Comparison of ENCODE assay signal across 19 cellular contexts in the genomic region with DNA sequence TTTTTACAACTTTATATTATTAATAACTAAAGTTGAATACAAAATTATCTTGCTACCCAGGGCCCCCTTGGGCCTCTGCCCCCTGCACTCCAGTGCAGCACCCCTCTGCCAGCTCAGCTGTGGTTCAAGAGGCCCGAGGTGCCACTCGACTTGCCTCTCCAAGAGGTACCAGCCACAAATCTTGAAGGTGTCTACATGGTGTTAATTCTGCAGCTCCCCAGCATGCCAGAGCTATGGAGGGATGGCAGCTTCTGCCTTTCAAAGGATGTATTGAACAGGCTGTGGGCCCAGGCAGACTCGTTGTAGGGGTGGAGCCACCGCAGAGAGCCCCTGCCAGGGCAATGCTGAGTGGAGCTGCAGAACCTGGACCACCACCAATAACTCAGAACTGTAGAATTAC.
A peak's percentile ranks its signal among the peaks of the same experiment; 100 is the strongest.
DNase-seq lines count a peak whose midpoint lies in the region; ATAC-seq and TF ChIP-seq lines count a peak whose summit lies in the region.
"Had no signal": no experiment of that assay in that cellular context is flagged by ENCODE, and none has a peak within 500 bp of the region (broad histone marks: within the 10 kb centered on the region; RNA-seq: fewer than 3 reads in every experiment).

No MANE protein-coding gene starts in this region.

- H3K9ac ChIP-seq in endodermal cell (ENCODE audit: extremely low read depth, low read length, poor library complexity, severe bottlenecking), result no peak overlapping the region
- H3K9ac ChIP-seq: GM23248 had no signal

- no peak overlapping the region for H3K4me3 ChIP-seq in endodermal cell (ENCODE audit: low read length)
- no peak overlapping the region for H3K4me3 ChIP-seq in right lobe of liver
- H3K4me3 ChIP-seq in A673 (ENCODE audit: low read depth, low read length, poor library complexity, severe bottlenecking), result no peak overlapping the region
- H3K4me3 ChIP-seq: A549, GM23248 had no signal

- no TSS peak for BruUV-seq in A673 (replicated peaks; lab: Mats Ljungman, UMichigan)

- peak; percentile 37 for DNase-seq in Right ventricle myocardium inferior (ENCODE audit: missing footprints)
- DNase-seq in left ventricle myocardium superior, result no peak
- DNase-seq in endodermal cell, result peak; percentile 28
- DNase-seq in posterior vena cava (ENCODE audit: low spot score), result peak; percentile 41
- no peak for DNase-seq in right lobe of liver
- DNase-seq in A673 (ENCODE audit: low spot score), result no peak
- DNase-seq: 8988T; C1 segment of cervical spinal cord; Calu3; CD4-positive, alpha-beta memory T cell; COR-L47; DMS53; DMS79 treated with DMSO at 0.1 percent for 48 hours; GF-D8; GM23248; H7; HCEC 1CT had no signal

- intact Hi-C loops in Right ventricle myocardium inferior (cut with DNase I) (no loop called here), left ventricle myocardium superior (cut with micrococcal nuclease) (no loop called here), posterior vena cava (cut with DNase I) (no loop called here), right lobe of liver (cut with DNase I) (no loop called here), A673 (cut with micrococcal nuclease; ENCODE audit: unreplicated experiment) (no loop called here)

- TF ChIP-seq POLR2A in right lobe of liver (IDR thresholded peaks at IDR 0.05), result no peak

- H3K36me3 Mint-ChIP-seq in endodermal cell (ENCODE audit: low read depth), result no peaks in the 10 kb centered on the region
- H3K36me3 Mint-ChIP-seq: CD4-positive, alpha-beta memory T cell had no signal

- no peaks in the 10 kb centered on the region for H3K4me1 Mint-ChIP-seq in endodermal cell
- H3K4me1 Mint-ChIP-seq: CD4-positive, alpha-beta memory T cell had no signal

- H3K27me3 Mint-ChIP-seq in endodermal cell (ENCODE audit: insufficient read depth), result no peaks in the 10 kb centered on the region
- H3K27me3 Mint-ChIP-seq: CD4-positive, alpha-beta memory T cell had no signal

- no peak overlapping the region for H3K27ac Mint-ChIP-seq in endodermal cell
- H3K27ac Mint-ChIP-seq: CD4-positive, alpha-beta memory T cell had no signal

- no peak overlapping the region for H3K4me3 Mint-ChIP-seq in endodermal cell
- H3K4me3 Mint-ChIP-seq: CD4-positive, alpha-beta memory T cell had no signal

- POLR2A ChIA-PET in A673 (lab: Charles Lee; ENCODE audit: low non-redundant PET), result no interaction called here

- H3K27ac ChIP-seq in endodermal cell (ENCODE audit: low read depth, low read length), result no peak overlapping the region
- no peak overlapping the region for H3K27ac ChIP-seq in right lobe of liver
- no peak overlapping the region for H3K27ac ChIP-seq in A673 (ENCODE audit: low read depth, low read length, poor library complexity, severe bottlenecking)
- H3K27ac ChIP-seq: A549, GM23248 had no signal

- ATAC-seq in Right ventricle myocardium inferior (no peak), left ventricle myocardium superior (no peak), GM19351 (IDR thresholded peaks at IDR 0.05; ENCODE audit: unreplicated experiment) (no peak), right lobe of liver (no peak)
- ATAC-seq: A549 had no signal

- no peaks in the 10 kb centered on the region for H3K36me3 ChIP-seq in endodermal cell (ENCODE audit: control insufficient read depth, insufficient read depth, low read length)
- H3K36me3 ChIP-seq in right lobe of liver, result no peaks in the 10 kb centered on the region
- no peaks in the 10 kb centered on the region for H3K36me3 ChIP-seq in A673 (ENCODE audit: insufficient read depth, low read length, poor library complexity, severe bottlenecking)

- H3K9me3 ChIP-seq in endodermal cell (ENCODE audit: control insufficient read depth, low read length) (no peaks in the 10 kb centered on the region), right lobe of liver (no peaks in the 10 kb centered on the region), A673 (ENCODE audit: low read depth, low read length, poor library complexity, severe bottlenecking) (no peaks in the 10 kb centered on the region)
- H3K9me3 ChIP-seq: A549 had no signal

- CTCF ChIA-PET in A673 (lab: Charles Lee), result no interaction called here

- TF ChIP-seq CTCF in endodermal cell (conservative IDR thresholded peaks at IDR 0.05) (no peak), right lobe of liver (IDR thresholded peaks at IDR 0.05) (no peak), A673 (conservative IDR thresholded peaks at IDR 0.05; ENCODE audit: low read depth, low read length) (no peak)

- no peaks in the 10 kb centered on the region for H3K4me1 ChIP-seq in endodermal cell (ENCODE audit: control insufficient read depth, insufficient read depth, low read length)
- H3K4me1 ChIP-seq in right lobe of liver, result no peaks in the 10 kb centered on the region
- H3K4me1 ChIP-seq in A673 (ENCODE audit: insufficient read depth, low read length, poor library complexity, severe bottlenecking), result no peaks in the 10 kb centered on the region
- H3K4me1 ChIP-seq: A549 had no signal

- 90 to 92% methylated on average over 2 to 4 of the region's 4 CpGs for WGBS in endodermal cell (ENCODE audit: insufficient coverage in 1 of 2, insufficient read length in 1 of 2), 2 experiments
- 27% methylated on average over 2 of the region's 4 CpGs for WGBS in right lobe of liver (ENCODE audit: insufficient coverage, low coverage, low lambda C conversion rate, missing lambda C conversion rate)

- H3K9me3 Mint-ChIP-seq in endodermal cell, result no peaks in the 10 kb centered on the region

- H3K27me3 ChIP-seq in endodermal cell (ENCODE audit: control insufficient read depth, insufficient read depth, low read length, poor library complexity, severe bottlenecking), result no peaks in the 10 kb centered on the region
- H3K27me3 ChIP-seq in right lobe of liver, result no peaks in the 10 kb centered on the region
- no peaks in the 10 kb centered on the region for H3K27me3 ChIP-seq in A673 (replicated peaks; ENCODE audit: insufficient read depth, low read depth, low read length, poor library complexity)

Comparison
In these comparisons a context has a peak if more than half of its experiments do, and no peak if none do; other contexts are left out.
1. DNase-seq: peak in Right ventricle myocardium inferior (single experiment), endodermal cell (single experiment) and posterior vena cava (single experiment); none in left ventricle myocardium superior (single experiment), right lobe of liver (0 of 3) and A673 (single experiment).